Comparison of ENCODE assay signal across 8 cellular contexts in genomic region chr15:74995779-74996765, GRCh38. TPM values are rescaled to one million over a fixed set of nuclear protein-coding genes. Genes with fewer than 3 reads are reported as not detected.
DNase-seq lines count a peak whose midpoint lies in the region; ATAC-seq, FAIRE-seq and TF ChIP-seq lines count a peak whose summit lies in the region.

No MANE protein-coding gene starts in this region.

- H3K27me3 ChIP-seq in astrocyte (ENCODE audit: insufficient read depth, low read length) = peaks cover 16% of the 10 kb centered on the region

- H3K9ac ChIP-seq in astrocyte (ENCODE audit: low read length) = peak overlapping the region; percentile 75

- peaks cover 1% of the 10 kb centered on the region for H3K9me3 Mint-ChIP-seq in astrocyte (ENCODE audit: unreplicated experiment)
- H3K9me3 Mint-ChIP-seq in stimulated activated naive B cell treated with anti-CD40 and anti-IgM and Interleukin-4, amounts not matched to agents 10 μg/mL and 1 μg/mL and 100 μg/mL, for 72 hours = peaks cover 2 to 3% of the 10 kb centered on the region in 2 donors

- no peak for TF ChIP-seq CTCF in astrocyte (IDR thresholded peaks at IDR 0.05; ENCODE audit: insufficient read depth, low read depth, low read length)

- no peaks in the 10 kb centered on the region for H3K4me1 ChIP-seq in astrocyte (ENCODE audit: insufficient read depth, low read length)

- peak overlapping the region; percentile 90 for H2AFZ ChIP-seq in astrocyte (ENCODE audit: low read depth, low read length)

- peaks cover 11% of the 10 kb centered on the region for H4K20me1 ChIP-seq in astrocyte (ENCODE audit: insufficient read depth, low read length)

- peak overlapping the region; percentile 96 for H3K4me2 ChIP-seq in astrocyte (ENCODE audit: low read length)

- no peaks in the 10 kb centered on the region for H3K36me3 ChIP-seq in astrocyte (ENCODE audit: insufficient read depth, low read length)

- peak overlapping the region; percentile 84 for H3K4me3 Mint-ChIP-seq in astrocyte (ENCODE audit: unreplicated experiment)
- H3K4me3 Mint-ChIP-seq in stimulated activated naive B cell treated with anti-CD40 and anti-IgM and Interleukin-4, amounts not matched to agents 10 μg/mL and 1 μg/mL and 100 μg/mL, for 72 hours = peak overlapping the region; percentile 73 to 79

- no peaks in the 10 kb centered on the region for H3K9me3 ChIP-seq in astrocyte (ENCODE audit: insufficient read depth, low read depth, low read length)

- DNase-seq in DMS53 (lab: John Stamatoyannopoulos, UW) (peak; percentile 70), NCI-H1436 treated with DMSO at 0.1 percent for 48 hours (lab: John Stamatoyannopoulos, UW) (peak; percentile 6), astrocyte (ENCODE audit: low read depth) (no peak), islet precursor cell (peak; percentile 63), T1000 (lab: John Stamatoyannopoulos, UW) (no peak)
- no peak for DNase-seq in stimulated activated naive B cell treated with anti-CD40 and anti-IgM and Interleukin-4, amounts not matched to agents 10 μg/mL and 1 μg/mL and 100 μg/mL, for 72 hours

- H3K79me2 ChIP-seq in astrocyte (ENCODE audit: insufficient read depth, low read length) = no peaks in the 10 kb centered on the region

- no peak for ATAC-seq in stimulated activated naive B cell treated with anti-CD40 and anti-IgM and Interleukin-4, amounts not matched to agents 10 μg/mL and 1 μg/mL and 100 μg/mL, for 72 hours (replicated peaks)
- ATAC-seq in GM19351 (IDR thresholded peaks at IDR 0.05; ENCODE audit: unreplicated experiment) (no peak), HG03135 (IDR thresholded peaks at IDR 0.05; ENCODE audit: unreplicated experiment) (no peak)

- H3K27me3 Mint-ChIP-seq in astrocyte (ENCODE audit: low read depth, unreplicated experiment) = peaks cover 18% of the 10 kb centered on the region
- peaks cover 66 to 79% of the 10 kb centered on the region in 2 donors for H3K27me3 Mint-ChIP-seq in stimulated activated naive B cell treated with anti-CD40 and anti-IgM and Interleukin-4, amounts not matched to agents 10 μg/mL and 1 μg/mL and 100 μg/mL, for 72 hours

- H3K4me3 ChIP-seq in astrocyte (ENCODE audit: insufficient read depth, low read depth, low read length) = peak overlapping the region; percentile 78

- H3K36me3 Mint-ChIP-seq in astrocyte (ENCODE audit: low read depth, unreplicated experiment) = peaks cover 9% of the 10 kb centered on the region
- peaks cover 3% of the 10 kb centered on the region in 2 donors for H3K36me3 Mint-ChIP-seq in stimulated activated naive B cell treated with anti-CD40 and anti-IgM and Interleukin-4, amounts not matched to agents 10 μg/mL and 1 μg/mL and 100 μg/mL, for 72 hours

- peaks cover 9% of the 10 kb centered on the region for H3K4me1 Mint-ChIP-seq in astrocyte (ENCODE audit: low read depth, unreplicated experiment)
- H3K4me1 Mint-ChIP-seq in stimulated activated naive B cell treated with anti-CD40 and anti-IgM and Interleukin-4, amounts not matched to agents 10 μg/mL and 1 μg/mL and 100 μg/mL, for 72 hours = peaks cover 16 to 24% of the 10 kb centered on the region in 2 donors

- FAIRE-seq in astrocyte (lab: Jason Lieb, UNC) = no peak

- H3K27ac Mint-ChIP-seq in astrocyte (ENCODE audit: unreplicated experiment) = peak overlapping the region; percentile 59
- no peak overlapping the region for H3K27ac Mint-ChIP-seq in stimulated activated naive B cell treated with anti-CD40 and anti-IgM and Interleukin-4, amounts not matched to agents 10 μg/mL and 1 μg/mL and 100 μg/mL, for 72 hours

- H3K27ac ChIP-seq in astrocyte (ENCODE audit: low read depth, low read length) = no peak overlapping the region

RNA-seq across cellular contexts. Expression of gene SCAMP5, which starts 0.7 kb away (rescaled TPM):
- 18.7 and 23.1 TPM in 2 replicates for total RNA-seq in astrocyte

RNA-seq across cellular contexts. Expression of gene PPCDC, which starts 27.3 kb away (rescaled TPM):
- total RNA-seq in astrocyte = 7.3 and 7.5 TPM in 2 replicates

RNA-seq across cellular contexts. Expression of gene RPP25, which starts 39.5 kb away (rescaled TPM):
- 4.1 and 4.7 TPM in 2 replicates for total RNA-seq in astrocyte

RNA-seq across cellular contexts. Expression of gene COX5A, which starts 58.2 kb away (rescaled TPM):
- 192 and 207 TPM in 2 replicates for total RNA-seq in astrocyte

Comparison
In these comparisons a context has a peak if more than half of its experiments do, and no peak if none do; other contexts are left out.
1. DNase-seq: peak in DMS53 (single experiment), NCI-H1436 treated with DMSO at 0.1 percent for 48 hours (single experiment) and islet precursor cell (single experiment); none in astrocyte (single experiment), stimulated activated naive B cell treated with anti-CD40 and anti-IgM and Interleukin-4, amounts not matched to agents 10 μg/mL and 1 μg/mL and 100 μg/mL, for 72 hours (single experiment) and T1000 (single experiment).